31 cellular contexts compared by ENCODE assay signal in genomic region chr5:167755420-167755819, GRCh38.
"Had no signal": no experiment of that assay in that cellular context is flagged by ENCODE, and none has a peak within 500 bp of the region (broad histone marks: within the 10 kb centered on the region; RNA-seq: fewer than 3 reads in every experiment).

No MANE protein-coding gene starts in this region.

- DNase-seq: activated CD4-positive, alpha-beta T cell treated with anti-CD3 and anti-CD28 coated beads for 48 hours; activated CD4-positive, alpha-beta T cell treated with anti-CD3 and anti-CD28 coated beads, Interleukin-2, amount 50 U/mL, for 48 hours; activated CD8-positive, alpha-beta memory T cell treated with anti-CD3 and anti-CD28 coated beads for 24 hours; activated effector memory CD4-positive, alpha-beta T cell treated with Interleukin-2 at 50 U/mL for 16 hours; activated naive CD4-positive, alpha-beta T cell treated with Interleukin-2 at 50 U/mL for 16 hours; activated naive CD8-positive, alpha-beta T cell treated with anti-CD3 and anti-CD28 coated beads, Interleukin-2, amount 10 ng/mL, durations not matched to agents 7 days and 5 days; dermis blood vessel endothelial cell; effector CD4-positive, alpha-beta T cell; esophagus squamous epithelium; left ventricle myocardium inferior; mucosa of descending colon; pancreas; small intestine; stimulated activated CD4-positive, alpha-beta T cell treated with anti-CD3 and anti-CD28 coated beads, Interleukin-4, amount 100 ng/mL, for 4 hours; stimulated activated naive B cell treated with anti-CD40 and anti-IgM and Interleukin-4, amounts not matched to agents 10 μg/mL and 1 μg/mL and 100 μg/mL, for 72 hours; stomach; T-helper 17 cell; T1000; thyroid gland; upper lobe of left lung; WERI-Rb-1 had no signal

- H3K9me3 ChIP-seq: ascending aorta, esophagus squamous epithelium, left ventricle myocardium inferior, mucosa of descending colon, neutrophil, pancreas, prostate gland, stomach, thyroid gland, upper lobe of left lung had no signal

- H3K27ac ChIP-seq: ascending aorta, epithelial cell of prostate, esophagus squamous epithelium, left ventricle myocardium inferior, neutrophil, pancreas, prostate gland, stomach, thyroid gland, upper lobe of left lung, WERI-Rb-1 had no signal

- H3K4me3 Mint-ChIP-seq: activated naive CD8-positive, alpha-beta T cell treated with anti-CD3 and anti-CD28 coated beads, Interleukin-2, amount 10 ng/mL, durations not matched to agents 7 days and 5 days; natural killer cell treated with Interleukin-12 subunit alpha and Interleukin-12 subunit beta and Interleukin-15 and Interleukin-18, amount 100 ng/mL, for 72 hours; stimulated activated naive B cell treated with anti-CD40 and anti-IgM and Interleukin-4, amounts not matched to agents 10 μg/mL and 1 μg/mL and 100 μg/mL, for 72 hours; T-helper 17 cell had no signal

- H3K36me3 ChIP-seq: ascending aorta, esophagus squamous epithelium, left ventricle myocardium inferior, neutrophil, pancreas, prostate gland, stomach, thyroid gland, upper lobe of left lung, WERI-Rb-1 had no signal

- H3K9me3 Mint-ChIP-seq: activated naive CD8-positive, alpha-beta T cell treated with anti-CD3 and anti-CD28 coated beads, Interleukin-2, amount 10 ng/mL, durations not matched to agents 7 days and 5 days; natural killer cell treated with Interleukin-12 subunit alpha and Interleukin-12 subunit beta and Interleukin-15 and Interleukin-18, amount 100 ng/mL, for 72 hours had no signal

- H3K27me3 ChIP-seq: ascending aorta, esophagus squamous epithelium, neutrophil, pancreas, stomach, thyroid gland, upper lobe of left lung had no signal

- FAIRE-seq: frontal cortex, islet of Langerhans, pancreas, small intestine had no signal

- H3K4me1 ChIP-seq: ascending aorta, esophagus squamous epithelium, left ventricle myocardium inferior, pancreas, prostate gland, stomach, thyroid gland, upper lobe of left lung had no signal

- H3K27me3 Mint-ChIP-seq: activated naive CD8-positive, alpha-beta T cell treated with anti-CD3 and anti-CD28 coated beads, Interleukin-2, amount 10 ng/mL, durations not matched to agents 7 days and 5 days; natural killer cell treated with Interleukin-12 subunit alpha and Interleukin-12 subunit beta and Interleukin-15 and Interleukin-18, amount 100 ng/mL, for 72 hours; stimulated activated naive B cell treated with anti-CD40 and anti-IgM and Interleukin-4, amounts not matched to agents 10 μg/mL and 1 μg/mL and 100 μg/mL, for 72 hours had no signal

- H3K4me3 ChIP-seq: ascending aorta, esophagus squamous epithelium, left ventricle myocardium inferior, lung, mucosa of descending colon, pancreas, prostate gland, stomach, thyroid gland, upper lobe of left lung had no signal

- H3K27ac Mint-ChIP-seq: activated naive CD8-positive, alpha-beta T cell treated with anti-CD3 and anti-CD28 coated beads, Interleukin-2, amount 10 ng/mL, durations not matched to agents 7 days and 5 days; natural killer cell treated with Interleukin-12 subunit alpha and Interleukin-12 subunit beta and Interleukin-15 and Interleukin-18, amount 100 ng/mL, for 72 hours; stimulated activated naive B cell treated with anti-CD40 and anti-IgM and Interleukin-4, amounts not matched to agents 10 μg/mL and 1 μg/mL and 100 μg/mL, for 72 hours; T-helper 17 cell had no signal

- H3K36me3 Mint-ChIP-seq: activated naive CD8-positive, alpha-beta T cell treated with anti-CD3 and anti-CD28 coated beads, Interleukin-2, amount 10 ng/mL, durations not matched to agents 7 days and 5 days; natural killer cell treated with Interleukin-12 subunit alpha and Interleukin-12 subunit beta and Interleukin-15 and Interleukin-18, amount 100 ng/mL, for 72 hours; stimulated activated naive B cell treated with anti-CD40 and anti-IgM and Interleukin-4, amounts not matched to agents 10 μg/mL and 1 μg/mL and 100 μg/mL, for 72 hours had no signal

- H3K4me1 Mint-ChIP-seq: activated naive CD8-positive, alpha-beta T cell treated with anti-CD3 and anti-CD28 coated beads, Interleukin-2, amount 10 ng/mL, durations not matched to agents 7 days and 5 days; stimulated activated naive B cell treated with anti-CD40 and anti-IgM and Interleukin-4, amounts not matched to agents 10 μg/mL and 1 μg/mL and 100 μg/mL, for 72 hours; T-helper 17 cell had no signal

- ATAC-seq: activated CD4-positive, CD25-positive, alpha-beta regulatory T cell treated with anti-CD3 and anti-CD28 coated beads, Interleukin-2, amount 50 U/mL, for 24 hours; mucosa of descending colon; natural killer cell treated with Interleukin-12 subunit alpha and Interleukin-12 subunit beta and Interleukin-15 and Interleukin-18, amount 100 ng/mL, for 72 hours; pancreas; sciatic nerve; stimulated activated naive B cell treated with anti-CD40 and anti-IgM and Interleukin-4, amounts not matched to agents 10 μg/mL and 1 μg/mL and 100 μg/mL, for 72 hours; T-helper 17 cell had no signal
